16 cellular contexts compared by ENCODE assay signal in genomic region chr9:115845648-115846312, GRCh38.
DNase-seq lines count a peak whose midpoint lies in the region; ATAC-seq and TF ChIP-seq lines count a peak whose summit lies in the region.
"Had no signal": no experiment of that assay in that cellular context is flagged by ENCODE, and none has a peak within 500 bp of the region (broad histone marks: within the 10 kb centered on the region; RNA-seq: fewer than 3 reads in every experiment).

No MANE protein-coding gene starts in this region.

- no peaks in the 10 kb centered on the region for H3K79me1 ChIP-seq in mesendoderm (ENCODE audit: low read length)

- no peak overlapping the region for H3K4me3 Mint-ChIP-seq in stimulated activated naive CD8-positive, alpha-beta T cell treated with anti-CD3 and anti-CD28 coated beads, Interleukin-15, amount 100 ng/mL, for 72 hours
- H3K4me3 Mint-ChIP-seq: activated CD4-positive, alpha-beta T cell treated with anti-CD3 and anti-CD28 coated beads, Interleukin-2, amount 10 ng/mL, durations not matched to agents 7 days and 5 days had no signal

- H3K9ac ChIP-seq in mesendoderm (ENCODE audit: low read length): no peak overlapping the region

- H3K36me3 ChIP-seq in mesendoderm (ENCODE audit: control insufficient read depth, insufficient read depth, low read length): no peaks in the 10 kb centered on the region
- H3K36me3 ChIP-seq: cardiac muscle cell, stomach had no signal

- no peaks in the 10 kb centered on the region for H3K4me1 Mint-ChIP-seq in stimulated activated naive CD8-positive, alpha-beta T cell treated with anti-CD3 and anti-CD28 coated beads, Interleukin-15, amount 100 ng/mL, for 72 hours
- H3K4me1 Mint-ChIP-seq: activated CD4-positive, alpha-beta T cell treated with anti-CD3 and anti-CD28 coated beads, Interleukin-2, amount 10 ng/mL, durations not matched to agents 7 days and 5 days had no signal

- H3K4me2 ChIP-seq in mesendoderm (ENCODE audit: low read length): no peak overlapping the region

- no peak overlapping the region for H2BK15ac ChIP-seq in mesendoderm (replicated peaks; ENCODE audit: low read depth)

- H3K56ac ChIP-seq in mesendoderm (ENCODE audit: low read length): no peak overlapping the region

- no peak for ATAC-seq in stimulated activated naive CD8-positive, alpha-beta T cell treated with anti-CD3 and anti-CD28 coated beads, Interleukin-15, amount 100 ng/mL, for 72 hours
- ATAC-seq: psoas muscle had no signal

- H3K27ac ChIP-seq in mesendoderm (ENCODE audit: low read depth, low read length): no peak overlapping the region
- H3K27ac ChIP-seq: cardiac muscle cell, psoas muscle had no signal

- no peak overlapping the region for H4K5ac ChIP-seq in mesendoderm (ENCODE audit: low read length)

- no peak for TF ChIP-seq CTCF in epithelial cell of proximal tubule (conservative IDR thresholded peaks at IDR 0.05; ENCODE audit: low read depth, low read length)

- no peaks in the 10 kb centered on the region for H3K27me3 Mint-ChIP-seq in stimulated activated naive CD8-positive, alpha-beta T cell treated with anti-CD3 and anti-CD28 coated beads, Interleukin-15, amount 100 ng/mL, for 72 hours
- H3K27me3 Mint-ChIP-seq: activated CD4-positive, alpha-beta T cell treated with anti-CD3 and anti-CD28 coated beads, Interleukin-2, amount 10 ng/mL, durations not matched to agents 7 days and 5 days had no signal

- H3K4me3 ChIP-seq in epithelial cell of proximal tubule (ENCODE audit: low read depth, low read length) (no peak overlapping the region), mesendoderm (ENCODE audit: low read length) (no peak overlapping the region)
- H3K4me3 ChIP-seq: cardiac muscle cell, psoas muscle, stomach had no signal

- H3K27ac Mint-ChIP-seq in stimulated activated naive CD8-positive, alpha-beta T cell treated with anti-CD3 and anti-CD28 coated beads, Interleukin-15, amount 100 ng/mL, for 72 hours: no peak overlapping the region
- H3K27ac Mint-ChIP-seq: activated CD4-positive, alpha-beta T cell treated with anti-CD3 and anti-CD28 coated beads, Interleukin-2, amount 10 ng/mL, durations not matched to agents 7 days and 5 days; activated T-helper 2 cell treated with anti-CD3 and anti-CD28 coated beads, Interferon-gamma antibody, Interleukin-2, Interleukin-4, amounts not matched to agents 10 μg/mL and 5 μg/mL and 100 μg/mL, durations not matched to agents 14 hours and 24 hours and 36 hours had no signal

- no peak overlapping the region for H2BK120ac ChIP-seq in mesendoderm (ENCODE audit: low read depth, low read length)

- no peak overlapping the region for H3K4ac ChIP-seq in mesendoderm (ENCODE audit: low read depth, low read length)

- no peaks in the 10 kb centered on the region for H3K27me3 ChIP-seq in mesendoderm (ENCODE audit: insufficient read depth, low read length, poor library complexity)
- H3K27me3 ChIP-seq: cardiac muscle cell, stomach had no signal

- WGBS in mesendoderm (ENCODE audit: extremely low coverage, insufficient coverage, low lambda C conversion rate): no CpG with 5 or more reads among the region's 3 CpGs

- no peak overlapping the region for H2AK5ac ChIP-seq in mesendoderm (ENCODE audit: low read length)

- H4K8ac ChIP-seq in mesendoderm (ENCODE audit: low read depth, low read length): no peak overlapping the region

- no peaks in the 10 kb centered on the region for H3K79me2 ChIP-seq in mesendoderm (ENCODE audit: control insufficient read depth, insufficient read depth, low read length)

- H3K23ac ChIP-seq in mesendoderm (ENCODE audit: low read length): no peak overlapping the region

- no peaks in the 10 kb centered on the region for H3K4me1 ChIP-seq in mesendoderm (ENCODE audit: control insufficient read depth, low read depth, low read length)
- H3K4me1 ChIP-seq: psoas muscle, stomach had no signal

- H3K18ac ChIP-seq in mesendoderm (ENCODE audit: low read length): peak overlapping the region; percentile 60

- H2BK5ac ChIP-seq in mesendoderm (ENCODE audit: low read length): no peak overlapping the region

- DNase-seq in EH (ENCODE audit: low read depth) (peak; percentile 32), RPMI7951 (ENCODE audit: low read depth) (peak; percentile 66), epithelial cell of proximal tubule (ENCODE audit: low read depth) (peak; percentile 39), mesendoderm (peak; percentile 37), NCI-H1105 treated with DMSO at 0.1 percent for 48 hours (lab: John Stamatoyannopoulos, UW) (no peak), NCI-H146 treated with DMSO at 0.1 percent for 48 hours (lab: John Stamatoyannopoulos, UW; ENCODE audit: unreplicated experiment) (no peak), COLO829 (ENCODE audit: low spot score) (no peak)
- DNase-seq in stimulated activated naive CD8-positive, alpha-beta T cell treated with anti-CD3 and anti-CD28 coated beads, Interleukin-15, amount 100 ng/mL, for 72 hours: no peak
- DNase-seq: activated CD4-positive, alpha-beta T cell treated with anti-CD3 and anti-CD28 coated beads, Interleukin-2, amount 10 ng/mL, durations not matched to agents 7 days and 5 days; KBM-7; NCI-H1930; NK-92 treated with Interleukin-12 subunit alpha and Interleukin-12 subunit beta, amount 100 ng/mL, for 24 hours; psoas muscle; stomach had no signal

- peaks cover 0 to 11% of the 10 kb centered on the region in 2 donors for H3K9me3 Mint-ChIP-seq in stimulated activated naive CD8-positive, alpha-beta T cell treated with anti-CD3 and anti-CD28 coated beads, Interleukin-15, amount 100 ng/mL, for 72 hours
- H3K9me3 Mint-ChIP-seq: activated CD4-positive, alpha-beta T cell treated with anti-CD3 and anti-CD28 coated beads, Interleukin-2, amount 10 ng/mL, durations not matched to agents 7 days and 5 days had no signal

Comparison
In these comparisons a context has a peak if more than half of its experiments do, and no peak if none do; other contexts are left out.
1. DNase-seq: peak in EH (single experiment), RPMI7951 (single experiment), epithelial cell of proximal tubule (single experiment) and mesendoderm (single experiment); none in NCI-H1105 treated with DMSO at 0.1 percent for 48 hours (single experiment), stimulated activated naive CD8-positive, alpha-beta T cell treated with anti-CD3 and anti-CD28 coated beads, Interleukin-15, amount 100 ng/mL, for 72 hours (0 of 2), NCI-H146 treated with DMSO at 0.1 percent for 48 hours (single experiment) and COLO829 (single experiment).